Comparison of ENCODE assay signal across 11 cellular contexts in genomic region chr3:37814547-37814946, GRCh38. TPM values are rescaled to one million over a fixed set of nuclear protein-coding genes. Genes with fewer than 3 reads are reported as not detected.
A peak's percentile ranks its signal among the peaks of the same experiment; 100 is the strongest.
DNase-seq lines count a peak whose midpoint lies in the region; ATAC-seq and TF ChIP-seq lines count a peak whose summit lies in the region.
"Had no signal": no experiment of that assay in that cellular context is flagged by ENCODE, and none has a peak within 500 bp of the region (broad histone marks: within the 10 kb centered on the region; RNA-seq: fewer than 3 reads in every experiment).

No MANE protein-coding gene starts in this region.

- H3K27me3 ChIP-seq in AG04450 (ENCODE audit: control insufficient read depth, insufficient read depth, low read length) = no peaks in the 10 kb centered on the region
- H3K27me3 ChIP-seq: Peyer's patch had no signal

- H3K4me3 Mint-ChIP-seq in stimulated activated naive B cell treated with anti-CD40 and anti-IgM and Interleukin-4, amounts not matched to agents 10 μg/mL and 1 μg/mL and 100 μg/mL, for 72 hours = no peak overlapping the region
- H3K4me3 Mint-ChIP-seq: activated naive CD8-positive, alpha-beta T cell had no signal

- POLR2A ChIA-PET in AG04450 (lab: Yijun Ruan, JAX) = no interaction called here

- no peak overlapping the region for H3K27ac ChIP-seq in AG04450 (ENCODE audit: low read depth, low read length)
- H3K27ac ChIP-seq: Peyer's patch had no signal

- peaks cover 0 to 8% of the 10 kb centered on the region in 2 donors for H3K27me3 Mint-ChIP-seq in stimulated activated naive B cell treated with anti-CD40 and anti-IgM and Interleukin-4, amounts not matched to agents 10 μg/mL and 1 μg/mL and 100 μg/mL, for 72 hours

- H3K9me3 ChIP-seq in AG04450 (ENCODE audit: control insufficient read depth, insufficient read depth, low read length) = no peaks in the 10 kb centered on the region
- H3K9me3 ChIP-seq: Peyer's patch had no signal

- H3K27ac Mint-ChIP-seq in stimulated activated naive B cell treated with anti-CD40 and anti-IgM and Interleukin-4, amounts not matched to agents 10 μg/mL and 1 μg/mL and 100 μg/mL, for 72 hours = no peak overlapping the region
- H3K27ac Mint-ChIP-seq: activated naive CD8-positive, alpha-beta T cell had no signal

- peaks cover 0 to 2% of the 10 kb centered on the region in 2 donors for H3K9me3 Mint-ChIP-seq in stimulated activated naive B cell treated with anti-CD40 and anti-IgM and Interleukin-4, amounts not matched to agents 10 μg/mL and 1 μg/mL and 100 μg/mL, for 72 hours

- TF ChIP-seq CTCF in AG04450 (IDR thresholded peaks at IDR 0.05; ENCODE audit: low read depth, low read length) = peak; percentile 42
- TF ChIP-seq CTCF in GM20000 (IDR thresholded peaks at IDR 0.05; ENCODE audit: extremely low read depth, missing control alignments) = no peak
- TF ChIP-seq CTCF in fibroblast of the aortic adventitia (IDR thresholded peaks at IDR 0.05; ENCODE audit: insufficient read depth, low read length) = peak; percentile 18

- DNase-seq in AG04450 (ENCODE audit: low read depth, low spot score) (no peak), GM20000 (ENCODE audit: low spot score) (peak; percentile 22), RKO (ENCODE audit: low spot score) (peak; percentile 63), fibroblast of the aortic adventitia (ENCODE audit: low read depth) (no peak)
- DNase-seq in stimulated activated naive B cell treated with anti-CD40 and anti-IgM and Interleukin-4, amounts not matched to agents 10 μg/mL and 1 μg/mL and 100 μg/mL, for 72 hours = no peak
- DNase-seq in stimulated activated CD4-positive, alpha-beta T cell treated with anti-CD3 and anti-CD28 coated beads, Interleukin-4, amount 100 ng/mL, for 4 hours = no peak
- DNase-seq: left ventricle myocardium superior, Peyer's patch had no signal

- peaks cover 4 to 18% of the 10 kb centered on the region in 2 donors for H3K4me1 Mint-ChIP-seq in stimulated activated naive B cell treated with anti-CD40 and anti-IgM and Interleukin-4, amounts not matched to agents 10 μg/mL and 1 μg/mL and 100 μg/mL, for 72 hours

- CTCF ChIA-PET in AG04450 (lab: Charles Lee) = interaction anchor here (0.6 to 2.0 kb wide), 12 partner anchors 11 to 506 kb away, joined by 3 to 13 read pairs (median 4); no protein-coding TSS in a partner anchor

- H3K36me3 Mint-ChIP-seq in stimulated activated naive B cell treated with anti-CD40 and anti-IgM and Interleukin-4, amounts not matched to agents 10 μg/mL and 1 μg/mL and 100 μg/mL, for 72 hours = no peaks in the 10 kb centered on the region
- H3K36me3 Mint-ChIP-seq: activated naive CD8-positive, alpha-beta T cell had no signal

- ATAC-seq in HG03565 (IDR thresholded peaks at IDR 0.05; ENCODE audit: unreplicated experiment) (no peak), HG02852 (IDR thresholded peaks at IDR 0.05; ENCODE audit: unreplicated experiment) (no peak)
- no peak for ATAC-seq in stimulated activated naive B cell treated with anti-CD40 and anti-IgM and Interleukin-4, amounts not matched to agents 10 μg/mL and 1 μg/mL and 100 μg/mL, for 72 hours (replicated peaks)
- ATAC-seq: left ventricle myocardium superior had no signal

- H3K4me3 ChIP-seq in AG04450 (ENCODE audit: low read depth, low read length) (no peak overlapping the region), fibroblast of the aortic adventitia (ENCODE audit: low read depth, low read length) (no peak overlapping the region)
- H3K4me3 ChIP-seq: Peyer's patch had no signal

RNA-seq across cellular contexts. Expression of gene CTDSPL, which starts 47.1 kb away (rescaled TPM):
- polyA plus RNA-seq in AG04450 (2011; rRNA removed) = 35.7 and 40.4 TPM in 2 replicates
- 50.6 and 61.1 TPM in 2 replicates for polyA minus RNA-seq in AG04450 (2011; rRNA and poly(A)+ RNA removed)
- 30.1 and 33.6 TPM in 2 replicates for total RNA-seq in fibroblast of the aortic adventitia (ENCODE audit: low replicate concordance)

Comparison
In these comparisons a context has a peak if more than half of its experiments do, and no peak if none do; other contexts are left out.
1. DNase-seq: peak in GM20000 (single experiment) and RKO (single experiment); none in AG04450 (single experiment), fibroblast of the aortic adventitia (single experiment), stimulated activated naive B cell treated with anti-CD40 and anti-IgM and Interleukin-4, amounts not matched to agents 10 μg/mL and 1 μg/mL and 100 μg/mL, for 72 hours (single experiment) and stimulated activated CD4-positive, alpha-beta T cell treated with anti-CD3 and anti-CD28 coated beads, Interleukin-4, amount 100 ng/mL, for 4 hours (0 of 2).